Comparison of ENCODE assay signal across 1 cellular context in genomic region chr18:76492669-76493212, GRCh38.
TF ChIP-seq lines count a peak whose summit lies in the region.

No MANE protein-coding gene starts in this region.

TF ChIP-seq in HepG2, 621 proteins besides CTCF, POLR2A, EP300 and RAD21 (continued from another document and continues in another):
- peak; percentile 20; the same call in 1 of the 2 replicates for TF ChIP-seq THRA (CRISPR knock-in tag; IDR thresholded peaks at IDR 0.05; ENCODE audit: borderline replicate concordance)
- TF ChIP-seq ZNF879 (CRISPR knock-in tag; IDR thresholded peaks at IDR 0.05): no peak
- peak; percentile 30 for TF ChIP-seq BHLHE40 (IDR thresholded peaks at IDR 0.05; ENCODE audit: low read length)
- TF ChIP-seq MED8 (CRISPR knock-in tag; IDR thresholded peaks at IDR 0.05; ENCODE audit: insufficient replicate concordance): no peak
- 0 out of 2 replicates have a peak, but pooled peaks have one; percentile 19 for TF ChIP-seq SP5 (CRISPR knock-in tag; IDR thresholded peaks at IDR 0.05; ENCODE audit: borderline replicate concordance, low read depth)
- TF ChIP-seq MXI1 (IDR thresholded peaks at IDR 0.05; ENCODE audit: borderline replicate concordance, low read depth, low read length): peak; percentile 88; the same call in 1 of the 3 replicates
- TF ChIP-seq ARID5B (CRISPR knock-in tag; IDR thresholded peaks at IDR 0.05): no peak
- no peak for TF ChIP-seq ZBTB8A (CRISPR knock-in tag; IDR thresholded peaks at IDR 0.05; ENCODE audit: borderline replicate concordance, low read depth)
- TF ChIP-seq KMT2A (CRISPR knock-in tag; IDR thresholded peaks at IDR 0.05): no peak
- TF ChIP-seq POLR2AphosphoS5 (IDR thresholded peaks at IDR 0.05; ENCODE audit: low read depth, low read length): peak; percentile 73
- 0 out of 2 replicates have a peak, but pooled peaks have one; percentile 28 for TF ChIP-seq ZNF691 (CRISPR knock-in tag; IDR thresholded peaks at IDR 0.05; ENCODE audit: borderline replicate concordance, low read depth)
- no peak for TF ChIP-seq DDIT3 (CRISPR knock-in tag; IDR thresholded peaks at IDR 0.05)
- TF ChIP-seq ZKSCAN1 (IDR thresholded peaks at IDR 0.05; ENCODE audit: low read length): no peak
- TF ChIP-seq ZNF674 (CRISPR knock-in tag; IDR thresholded peaks at IDR 0.05; ENCODE audit: low read depth): no peak
- no peak for TF ChIP-seq PITX1 (CRISPR knock-in tag; IDR thresholded peaks at IDR 0.05)
- no peak for TF ChIP-seq ZNF235 (CRISPR knock-in tag; IDR thresholded peaks at IDR 0.05; ENCODE audit: borderline replicate concordance)
- TF ChIP-seq RARA (CRISPR knock-in tag; IDR thresholded peaks at IDR 0.05): peak; percentile 14; the same call in 1 of the 2 replicates
- TF ChIP-seq ZNF282 (IDR thresholded peaks at IDR 0.05; ENCODE audit: partially characterized antibody): no peak
- TF ChIP-seq SP1 (IDR thresholded peaks at IDR 0.05): no peak
- peak; percentile 41 for TF ChIP-seq SP1 (CRISPR knock-in tag; IDR thresholded peaks at IDR 0.05)
- peak; percentile 60 for TF ChIP-seq ZFP91 (CRISPR knock-in tag; IDR thresholded peaks at IDR 0.05; ENCODE audit: borderline replicate concordance)
- TF ChIP-seq TOPORS (CRISPR knock-in tag; IDR thresholded peaks at IDR 0.05): no peak
- TF ChIP-seq ZNF546 (CRISPR knock-in tag; conservative IDR thresholded peaks at IDR 0.05): no peak
- TF ChIP-seq HCFC1 (IDR thresholded peaks at IDR 0.05; ENCODE audit: low read depth, low read length): no peak; the same call in 1 of the 2 replicates
- no peak for TF ChIP-seq ZNF207 (IDR thresholded peaks at IDR 0.05; ENCODE audit: borderline replicate concordance)
- TF ChIP-seq SMARCC2 (IDR thresholded peaks at IDR 0.05): no peak
- TF ChIP-seq ZNF124 (CRISPR knock-in tag; IDR thresholded peaks at IDR 0.05): no peak
- no peak for TF ChIP-seq DPF2 (CRISPR knock-in tag; IDR thresholded peaks at IDR 0.05; ENCODE audit: borderline replicate concordance, low read depth)
- TF ChIP-seq NFKBIZ (CRISPR knock-in tag; IDR thresholded peaks at IDR 0.05): no peak
- peak; percentile 68; the same call in 1 of the 2 replicates for TF ChIP-seq FOXK2 (IDR thresholded peaks at IDR 0.05)
- no peak for TF ChIP-seq REST (IDR thresholded peaks at IDR 0.05; ENCODE audit: borderline replicate concordance in 1 of 2, low read depth in 1 of 2, low read length in 2 of 2)
- TF ChIP-seq ZFP36L2 (CRISPR knock-in tag; IDR thresholded peaks at IDR 0.05): no peak
- peak; percentile 21; the same call in 1 of the 2 replicates for TF ChIP-seq TFE3 (CRISPR knock-in tag; IDR thresholded peaks at IDR 0.05)
- TF ChIP-seq PRDM10 (CRISPR knock-in tag; IDR thresholded peaks at IDR 0.05; ENCODE audit: low read depth): peak; percentile 35; the same call in 1 of the 2 replicates
- no peak; the same call in 1 of the 2 replicates for TF ChIP-seq PHF8 (CRISPR knock-in tag; IDR thresholded peaks at IDR 0.05)
- TF ChIP-seq NKX3-1 (CRISPR knock-in tag; IDR thresholded peaks at IDR 0.05): no peak
- no peak for TF ChIP-seq ISL2 (CRISPR knock-in tag; IDR thresholded peaks at IDR 0.05)
- no peak for TF ChIP-seq ZNF292 (CRISPR knock-in tag; IDR thresholded peaks at IDR 0.05; ENCODE audit: borderline replicate concordance, low read depth)
- TF ChIP-seq ZNF335 (CRISPR knock-in tag; IDR thresholded peaks at IDR 0.05): peak; percentile 28; the same call in 1 of the 2 replicates
- TF ChIP-seq CREM (IDR thresholded peaks at IDR 0.05): peak; percentile 23; the same call in 1 of the 2 replicates
- TF ChIP-seq CREM (CRISPR knock-in tag; IDR thresholded peaks at IDR 0.05): no peak
- TF ChIP-seq SP2 (CRISPR knock-in tag; IDR thresholded peaks at IDR 0.05): peak; percentile 93
- no peak for TF ChIP-seq SNRNP70 (IDR thresholded peaks at IDR 0.05; ENCODE audit: low read depth, low read length)
- TF ChIP-seq ZNF580 (CRISPR knock-in tag; IDR thresholded peaks at IDR 0.05; ENCODE audit: borderline replicate concordance, low read depth): no peak; the same call in 1 of the 2 replicates
- no peak for TF ChIP-seq GPN1 (CRISPR knock-in tag; IDR thresholded peaks at IDR 0.05; ENCODE audit: borderline replicate concordance)
- no peak for TF ChIP-seq HMG20A (CRISPR knock-in tag; IDR thresholded peaks at IDR 0.05; ENCODE audit: borderline replicate concordance)
- TF ChIP-seq NR2F2 (IDR thresholded peaks at IDR 0.05; ENCODE audit: borderline replicate concordance, low read depth): peak; percentile 28; the same call in 1 of the 2 replicates
- no peak for TF ChIP-seq PHF21A (CRISPR knock-in tag; IDR thresholded peaks at IDR 0.05)
